24 cellular contexts compared by ENCODE assay signal in genomic region chr20:62054451-62054953, GRCh38.
"Had no signal": no experiment of that assay in that cellular context is flagged by ENCODE, and none has a peak within 500 bp of the region (broad histone marks: within the 10 kb centered on the region; RNA-seq: fewer than 3 reads in every experiment).

No MANE protein-coding gene starts in this region.

- H3K9me3 Mint-ChIP-seq: activated CD4-positive, alpha-beta memory T cell treated with anti-CD3 and anti-CD28 coated beads, Interleukin-2, amount 10 ng/mL, durations not matched to agents 7 days and 5 days; activated naive CD4-positive, alpha-beta T cell treated with anti-CD3 and anti-CD28 coated beads for 36 hours; activated T-helper 17 cell treated with anti-CD3 and anti-CD28 coated beads, Interleukin-2, amount 50 U/mL, for 72 hours; brain; nephron; T-cell had no signal

- H3K4me3 Mint-ChIP-seq: activated CD4-positive, alpha-beta memory T cell treated with anti-CD3 and anti-CD28 coated beads, Interleukin-2, amount 10 ng/mL, durations not matched to agents 7 days and 5 days; activated CD8-positive, alpha-beta memory T cell treated with anti-CD3 and anti-CD28 coated beads, Interleukin-2, amount 10 ng/mL, durations not matched to agents 7 days and 5 days; activated naive CD4-positive, alpha-beta T cell treated with anti-CD3 and anti-CD28 coated beads for 36 hours; activated T-helper 17 cell treated with anti-CD3 and anti-CD28 coated beads, Interleukin-2, amount 50 U/mL, for 72 hours; brain; nephron; T-cell had no signal

- H3K9me3 ChIP-seq: esophagus squamous epithelium, lower lobe of right lung, prostate gland, right atrium auricular region, thyroid gland had no signal

- H3K4me3 ChIP-seq: esophagus squamous epithelium, lower lobe of right lung, prostate gland, right atrium auricular region, smooth muscle cell, thyroid gland had no signal

- H3K36me3 ChIP-seq: prostate gland, right atrium auricular region, thyroid gland had no signal

- H3K4me1 ChIP-seq: esophagus squamous epithelium, lower lobe of right lung, prostate gland, thyroid gland had no signal

- H3K4me2 ChIP-seq: smooth muscle cell had no signal

- ATAC-seq: activated CD8-positive, alpha-beta memory T cell treated with anti-CD3 and anti-CD28 coated beads, Interleukin-2, amount 10 ng/mL, durations not matched to agents 7 days and 5 days; activated T-helper 17 cell treated with anti-CD3 and anti-CD28 coated beads, Interleukin-2, amount 50 U/mL, for 72 hours; left colon; lower lobe of right lung; SK-N-SH treated with all-trans-retinoic acid at 6 μM for 48 hours; T-cell had no signal

- H3K27me3 Mint-ChIP-seq: activated CD4-positive, alpha-beta memory T cell treated with anti-CD3 and anti-CD28 coated beads, Interleukin-2, amount 10 ng/mL, durations not matched to agents 7 days and 5 days; activated CD8-positive, alpha-beta memory T cell treated with anti-CD3 and anti-CD28 coated beads, Interleukin-2, amount 10 ng/mL, durations not matched to agents 7 days and 5 days; activated T-helper 17 cell treated with anti-CD3 and anti-CD28 coated beads, Interleukin-2, amount 50 U/mL, for 72 hours; brain; T-cell had no signal

- H3K27ac ChIP-seq: esophagus squamous epithelium, lower lobe of right lung, prostate gland, right atrium auricular region, thyroid gland had no signal

- DNase-seq: activated CD4-positive, alpha-beta memory T cell treated with anti-CD3 and anti-CD28 coated beads, Interleukin-2, amount 10 ng/mL, durations not matched to agents 7 days and 5 days; activated CD4-positive, alpha-beta T cell treated with anti-CD3 and anti-CD28 coated beads for 48 hours; activated CD4-positive, CD25-positive, alpha-beta regulatory T cell; activated CD8-positive, alpha-beta memory T cell treated with anti-CD3 and anti-CD28 coated beads, Interleukin-2, amount 10 ng/mL, durations not matched to agents 7 days and 5 days; activated naive CD4-positive, alpha-beta T cell treated with anti-CD3 and anti-CD28 coated beads for 36 hours; central memory CD4-positive, alpha-beta T cell; cortex of kidney; effector CD4-positive, alpha-beta T cell; esophagus squamous epithelium; left colon; lower lobe of right lung; occipital lobe; stimulated activated CD4-positive, alpha-beta T cell treated with anti-CD3 and anti-CD28 coated beads, Interleukin-4, amount 100 ng/mL, for 4 hours; stimulated activated naive CD4-positive, alpha-beta T cell; T-cell; T-helper 9 cell; thyroid gland had no signal

- H3K27ac Mint-ChIP-seq: activated CD4-positive, alpha-beta memory T cell treated with anti-CD3 and anti-CD28 coated beads, Interleukin-2, amount 10 ng/mL, durations not matched to agents 7 days and 5 days; activated CD8-positive, alpha-beta memory T cell treated with anti-CD3 and anti-CD28 coated beads, Interleukin-2, amount 10 ng/mL, durations not matched to agents 7 days and 5 days; activated naive CD4-positive, alpha-beta T cell treated with anti-CD3 and anti-CD28 coated beads for 36 hours; activated T-helper 17 cell treated with anti-CD3 and anti-CD28 coated beads, Interleukin-2, amount 50 U/mL, for 72 hours; nephron; T-cell had no signal

- H3K27me3 ChIP-seq: esophagus squamous epithelium, right atrium auricular region, thyroid gland had no signal

- H3K36me3 Mint-ChIP-seq: activated CD8-positive, alpha-beta memory T cell treated with anti-CD3 and anti-CD28 coated beads, Interleukin-2, amount 10 ng/mL, durations not matched to agents 7 days and 5 days had no signal
